Comparison of ENCODE assay signal across 1 cellular context in the genomic region with DNA sequence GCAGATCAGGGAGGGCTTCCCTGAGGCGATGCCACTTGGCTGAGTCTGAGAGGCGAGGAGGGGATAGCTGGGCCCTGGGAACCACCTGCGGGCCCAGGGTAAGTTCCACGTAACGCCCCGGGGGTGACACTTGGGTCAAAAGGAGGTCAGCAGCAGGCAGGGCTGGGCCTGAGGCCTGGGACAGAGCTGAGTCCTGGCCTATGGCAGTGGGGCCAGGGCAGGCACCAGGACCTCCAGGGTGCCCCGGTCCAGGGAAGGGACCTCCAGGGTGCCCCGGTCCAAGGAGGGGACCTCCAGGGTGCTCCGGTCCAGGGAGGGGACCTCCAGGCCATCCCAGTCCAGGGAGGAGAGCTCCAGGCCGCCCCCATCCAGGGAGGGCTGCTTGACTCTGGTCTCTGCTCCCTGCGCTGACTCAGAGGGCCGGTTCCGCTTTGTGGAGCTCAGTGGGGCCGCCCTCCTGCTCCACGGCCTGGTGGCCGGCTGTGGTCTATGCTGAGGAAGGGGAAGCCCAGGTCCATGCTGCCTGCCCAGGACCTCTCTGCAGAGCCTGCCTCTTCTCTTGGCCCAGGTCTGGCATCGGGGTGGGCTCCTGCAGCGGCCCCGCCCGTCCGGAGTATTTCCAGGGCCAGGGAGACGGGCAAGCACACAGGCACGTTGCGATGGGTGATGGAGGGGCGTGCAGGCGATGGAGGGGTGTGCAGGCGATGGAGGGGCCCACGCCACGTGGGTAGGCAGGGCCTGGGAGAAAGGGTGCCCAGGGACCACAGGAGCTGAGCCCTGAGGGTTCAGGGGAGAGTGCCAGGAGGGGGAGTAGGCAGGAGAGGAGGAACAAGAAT.
TF ChIP-seq lines count a peak whose summit lies in the region.

No MANE protein-coding gene starts in this region.

TF ChIP-seq in GM23338, 12 proteins besides CTCF, POLR2A, EP300 and RAD21 (continued from another document):
- TF ChIP-seq, protein P1, sequence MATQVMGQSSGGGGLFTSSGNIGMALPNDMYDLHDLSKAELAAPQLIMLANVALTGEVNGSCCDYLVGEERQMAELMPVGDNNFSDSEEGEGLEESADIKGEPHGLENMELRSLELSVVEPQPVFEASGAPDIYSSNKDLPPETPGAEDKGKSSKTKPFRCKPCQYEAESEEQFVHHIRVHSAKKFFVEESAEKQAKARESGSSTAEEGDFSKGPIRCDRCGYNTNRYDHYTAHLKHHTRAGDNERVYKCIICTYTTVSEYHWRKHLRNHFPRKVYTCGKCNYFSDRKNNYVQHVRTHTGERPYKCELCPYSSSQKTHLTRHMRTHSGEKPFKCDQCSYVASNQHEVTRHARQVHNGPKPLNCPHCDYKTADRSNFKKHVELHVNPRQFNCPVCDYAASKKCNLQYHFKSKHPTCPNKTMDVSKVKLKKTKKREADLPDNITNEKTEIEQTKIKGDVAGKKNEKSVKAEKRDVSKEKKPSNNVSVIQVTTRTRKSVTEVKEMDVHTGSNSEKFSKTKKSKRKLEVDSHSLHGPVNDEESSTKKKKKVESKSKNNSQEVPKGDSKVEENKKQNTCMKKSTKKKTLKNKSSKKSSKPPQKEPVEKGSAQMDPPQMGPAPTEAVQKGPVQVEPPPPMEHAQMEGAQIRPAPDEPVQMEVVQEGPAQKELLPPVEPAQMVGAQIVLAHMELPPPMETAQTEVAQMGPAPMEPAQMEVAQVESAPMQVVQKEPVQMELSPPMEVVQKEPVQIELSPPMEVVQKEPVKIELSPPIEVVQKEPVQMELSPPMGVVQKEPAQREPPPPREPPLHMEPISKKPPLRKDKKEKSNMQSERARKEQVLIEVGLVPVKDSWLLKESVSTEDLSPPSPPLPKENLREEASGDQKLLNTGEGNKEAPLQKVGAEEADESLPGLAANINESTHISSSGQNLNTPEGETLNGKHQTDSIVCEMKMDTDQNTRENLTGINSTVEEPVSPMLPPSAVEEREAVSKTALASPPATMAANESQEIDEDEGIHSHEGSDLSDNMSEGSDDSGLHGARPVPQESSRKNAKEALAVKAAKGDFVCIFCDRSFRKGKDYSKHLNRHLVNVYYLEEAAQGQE (IDR thresholded peaks at IDR 0.05; ENCODE audit: unreplicated experiment) = no peak
- TF ChIP-seq NANOG (IDR thresholded peaks at IDR 0.05; ENCODE audit: borderline replicate concordance) = no peak
- no peak for TF ChIP-seq CREB1 (CRISPR knock-in tag; IDR thresholded peaks at IDR 0.05; ENCODE audit: low read depth)
- no peak for TF ChIP-seq STAT1 (IDR thresholded peaks at IDR 0.05; ENCODE audit: unreplicated experiment)
- TF ChIP-seq ZNF331 (CRISPR knock-in tag; IDR thresholded peaks at IDR 0.05; ENCODE audit: low read depth) = no peak
- TF ChIP-seq ZNF114 (CRISPR knock-in tag; IDR thresholded peaks at IDR 0.05) = no peak
- no peak for TF ChIP-seq EZH2 (IDR thresholded peaks at IDR 0.05; ENCODE audit: low read depth, unreplicated experiment)
- no peak for TF ChIP-seq JUNB (IDR thresholded peaks at IDR 0.05; ENCODE audit: unreplicated experiment)
